Comparison of ENCODE assay signal across 16 cellular contexts in genomic region chr3:129661766-129662165, GRCh38. TPM values are rescaled to one million over a fixed set of nuclear protein-coding genes. Genes with fewer than 3 reads are reported as not detected.
DNase-seq lines count a peak whose midpoint lies in the region; ATAC-seq, FAIRE-seq and TF ChIP-seq lines count a peak whose summit lies in the region.
"Had no signal": no experiment of that assay in that cellular context is flagged by ENCODE, and none has a peak within 500 bp of the region (broad histone marks: within the 10 kb centered on the region; RNA-seq: fewer than 3 reads in every experiment).

No MANE protein-coding gene starts in this region.

- H3K36me3 ChIP-seq in OCI-LY3 (replicated peaks; ENCODE audit: low read depth, low read length) (no peaks in the 10 kb centered on the region), pancreas (no peaks in the 10 kb centered on the region)

- TF ChIP-seq POLR2A in A549 (IDR thresholded peaks at IDR 0.05; ENCODE audit: low read length), result no peak

- H3K9me3 ChIP-seq in A549, result no peaks in the 10 kb centered on the region
- no peaks in the 10 kb centered on the region for H3K9me3 ChIP-seq in OCI-LY3 (ENCODE audit: insufficient read depth, low read length)
- H3K9me3 ChIP-seq in pancreas, result no peaks in the 10 kb centered on the region

- 24% methylated on average over 1 of the region's 1 CpG for WGBS in A549 (ENCODE audit: missing lambda C conversion rate)
- 40% methylated on average over 1 of the region's 1 CpG for WGBS in pancreas, 2 donors

- peak overlapping the region; percentile 89 to 94 for H3K27ac ChIP-seq in A549
- H3K27ac ChIP-seq in OCI-LY3 (ENCODE audit: low read length), result no peak overlapping the region
- peak overlapping the region; percentile 87 for H3K27ac ChIP-seq in epithelial cell of prostate
- peak overlapping the region in 2 of 4 donors; percentile 45 to 64 for H3K27ac ChIP-seq in pancreas

- DNase-seq in A549 (ENCODE audit: low read depth in 1 of 2, low spot score in 1 of 2), result no peak
- no peak for DNase-seq in epithelial cell of prostate (ENCODE audit: low read depth, low spot score)
- no peak for DNase-seq in pancreas
- DNase-seq in T-helper 9 cell, result no peak
- DNase-seq in NCI-H1092 treated with DMSO at 0.1 percent for 48 hours (lab: John Stamatoyannopoulos, UW), result no peak
- no peak for DNase-seq in superior temporal gyrus (ENCODE audit: extremely low spot score)
- DNase-seq in T-helper 1 cell, result no peak
- DNase-seq: COR-L47, KBM-7, NCI-H1092, NCI-H1694 treated with DMSO at 0.1 percent for 48 hours, NCI-H446, NCI-H774 had no signal

- POLR2A ChIA-PET in A549 (lab: Yijun Ruan, JAX), result interaction anchor here (0.5 kb wide), 1 partner anchor 36 kb away, joined by 6 read pairs; no protein-coding TSS in a partner anchor

- H3K9ac ChIP-seq in OCI-LY3 (ENCODE audit: low read length), result no peak overlapping the region

- no peak overlapping the region for H3K4me3 ChIP-seq in A549
- H3K4me3 ChIP-seq in OCI-LY3 (ENCODE audit: low read length), result no peak overlapping the region
- no peak overlapping the region for H3K4me3 ChIP-seq in pancreas

- no peaks in the 10 kb centered on the region; the same call in 1 of the 2 replicates for H3K79me2 ChIP-seq in OCI-LY3 (ENCODE audit: low read length)

- no peaks in the 10 kb centered on the region for H3K27me3 ChIP-seq in OCI-LY3 (ENCODE audit: low read depth, low read length)
- H3K27me3 ChIP-seq in pancreas, result no peaks in the 10 kb centered on the region

- FAIRE-seq in A549 (lab: Jason Lieb, UNC), result no peak
- FAIRE-seq in pancreas (lab: Jason Lieb, UNC), result no peak
- FAIRE-seq: A204.1, GM12892 had no signal

- ATAC-seq in A549, result no peak
- peak; percentile 44 to 59 (median 51) for ATAC-seq in pancreas

- CTCF ChIA-PET in A549 (lab: Yijun Ruan, JAX), result no interaction called here

- no peak for TF ChIP-seq CTCF in A549 (IDR thresholded peaks at IDR 0.05)
- no peak for TF ChIP-seq CTCF in OCI-LY3 (IDR thresholded peaks at IDR 0.05; ENCODE audit: low read depth, low read length)
- TF ChIP-seq CTCF in pancreas (IDR thresholded peaks at IDR 0.05), result no peak

- H3K4me1 ChIP-seq in A549, result peaks cover 92% of the 10 kb centered on the region
- H3K4me1 ChIP-seq in OCI-LY3 (ENCODE audit: low read length), result peaks cover 32% of the 10 kb centered on the region
- peaks cover 4 to 19% (median 6%) of the 10 kb centered on the region in 3 donors for H3K4me1 ChIP-seq in pancreas

- H4K20me1 ChIP-seq in OCI-LY3 (ENCODE audit: insufficient read depth, low read length), result no peaks in the 10 kb centered on the region

- intact Hi-C loops in pancreas (cut with DNase I), result no loop called here

- TF ChIP-seq RAD21 in A549 (conservative IDR thresholded peaks at IDR 0.05 in 1 of 2, IDR thresholded peaks at IDR 0.05 in 1 of 2), result no peak

- H3K4me2 ChIP-seq in A549 (peak overlapping the region; percentile 72), OCI-LY3 (ENCODE audit: low read length) (peak overlapping the region; percentile 48)

- no peak overlapping the region for H2AFZ ChIP-seq in OCI-LY3 (ENCODE audit: low read depth, low read length)

- TF ChIP-seq EP300 in A549 (IDR thresholded peaks at IDR 0.05), result no peak

TF ChIP-seq in A549, 52 proteins besides CTCF, POLR2A, EP300 and RAD21:
- TF ChIP-seq ZSCAN20 (CRISPR knock-in tag; IDR thresholded peaks at IDR 0.05), result no peak
- TF ChIP-seq, protein P1, sequence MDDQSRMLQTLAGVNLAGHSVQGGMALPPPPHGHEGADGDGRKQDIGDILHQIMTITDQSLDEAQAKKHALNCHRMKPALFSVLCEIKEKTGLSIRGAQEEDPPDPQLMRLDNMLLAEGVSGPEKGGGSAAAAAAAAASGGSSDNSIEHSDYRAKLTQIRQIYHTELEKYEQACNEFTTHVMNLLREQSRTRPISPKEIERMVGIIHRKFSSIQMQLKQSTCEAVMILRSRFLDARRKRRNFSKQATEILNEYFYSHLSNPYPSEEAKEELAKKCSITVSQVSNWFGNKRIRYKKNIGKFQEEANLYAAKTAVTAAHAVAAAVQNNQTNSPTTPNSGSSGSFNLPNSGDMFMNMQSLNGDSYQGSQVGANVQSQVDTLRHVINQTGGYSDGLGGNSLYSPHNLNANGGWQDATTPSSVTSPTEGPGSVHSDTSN (IDR thresholded peaks at IDR 0.05), result no peak
- no peak for TF ChIP-seq ESRRA (IDR thresholded peaks at IDR 0.05; ENCODE audit: borderline replicate concordance, low read length)
- TF ChIP-seq CHD4 (IDR thresholded peaks at IDR 0.05; ENCODE audit: borderline replicate concordance), result no peak
- TF ChIP-seq FOSL2 (IDR thresholded peaks at IDR 0.05), result no peak
- no peak for TF ChIP-seq FOSL2 (CRISPR knock-in tag; IDR thresholded peaks at IDR 0.05)
- TF ChIP-seq EHMT2 (IDR thresholded peaks at IDR 0.05; ENCODE audit: low read depth), result no peak
- no peak for TF ChIP-seq NPAS2 (CRISPR knock-in tag; IDR thresholded peaks at IDR 0.05; ENCODE audit: borderline replicate concordance)
- no peak for TF ChIP-seq CBX8 (IDR thresholded peaks at IDR 0.05)
- TF ChIP-seq MYC (IDR thresholded peaks at IDR 0.05; ENCODE audit: borderline replicate concordance, low read length), result no peak
- TF ChIP-seq CBX2 (IDR thresholded peaks at IDR 0.05; ENCODE audit: borderline replicate concordance, low read depth), result no peak
- TF ChIP-seq HDAC2 (IDR thresholded peaks at IDR 0.05), result no peak
- no peak for TF ChIP-seq FOSB (CRISPR knock-in tag; IDR thresholded peaks at IDR 0.05)
- TF ChIP-seq JUNB (IDR thresholded peaks at IDR 0.05), result no peak
- TF ChIP-seq MAFK (IDR thresholded peaks at IDR 0.05; ENCODE audit: partially characterized antibody), result no peak
- TF ChIP-seq, protein P2, sequence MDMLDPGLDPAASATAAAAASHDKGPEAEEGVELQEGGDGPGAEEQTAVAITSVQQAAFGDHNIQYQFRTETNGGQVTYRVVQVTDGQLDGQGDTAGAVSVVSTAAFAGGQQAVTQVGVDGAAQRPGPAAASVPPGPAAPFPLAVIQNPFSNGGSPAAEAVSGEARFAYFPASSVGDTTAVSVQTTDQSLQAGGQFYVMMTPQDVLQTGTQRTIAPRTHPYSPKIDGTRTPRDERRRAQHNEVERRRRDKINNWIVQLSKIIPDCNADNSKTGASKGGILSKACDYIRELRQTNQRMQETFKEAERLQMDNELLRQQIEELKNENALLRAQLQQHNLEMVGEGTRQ (IDR thresholded peaks at IDR 0.05), result no peak
- no peak for TF ChIP-seq KDM5A (IDR thresholded peaks at IDR 0.05)

RNA-seq across cellular contexts. Expression of gene PLXND1, which starts 55.3 kb away (rescaled TPM):
- polyA plus RNA-seq in A549 (2011; rRNA removed), result 26.8 and 49.3 TPM in 2 replicates
- polyA plus RNA-seq in A549 (2012; cell fraction: cytosol; rRNA removed), result 37.6 and 41.4 TPM in 2 replicates
- polyA plus RNA-seq in A549 (2012; cell fraction: nucleus; rRNA removed), result 133 and 136 TPM in 2 replicates
- 47.2 to 72.6 TPM (median 58.6 TPM) in 3 replicates for polyA plus RNA-seq in A549 (2017; fragmentation: RNase III; extraction: RNeasy Plus Mini Kit Qiagen cat#74134 plus additional on column Dnase treatment)
- polyA minus RNA-seq in A549 (2011; rRNA and poly(A)+ RNA removed), result 49.8 and 54.9 TPM in 2 replicates
- 10 to 100 TPM; 15.5 to 48.5 (median 21.7) TPM for total RNA-seq in pancreas
- 10 to 100 TPM; 52.5 to 66.2 TPM for polyA plus RNA-seq in pancreas

Comparison
In these comparisons a context has a peak if more than half of its experiments do, and no peak if none do; other contexts are left out.
1. ATAC-seq: peak in pancreas (4 of 4); none in A549 (0 of 2).